ENCODE assay signal across 17 cellular contexts in genomic region chr17:80882323-80882722, GRCh38.
DNase-seq lines count a peak whose midpoint lies in the region; ATAC-seq and TF ChIP-seq lines count a peak whose summit lies in the region.
"Had no signal": no experiment of that assay in that cellular context is flagged by ENCODE, and none has a peak within 500 bp of the region (broad histone marks: within the 10 kb centered on the region; RNA-seq: fewer than 3 reads in every experiment).

No MANE protein-coding gene starts in this region.

- ATAC-seq in left cardiac atrium (no peak), T-helper 17 cell (no peak), right cardiac atrium (no peak)
- ATAC-seq: A549 had no signal

- peaks cover 5% of the 10 kb centered on the region for H3K36me3 Mint-ChIP-seq in T-helper 17 cell (ENCODE audit: low read depth)

- TF ChIP-seq CTCF in right atrium auricular region (IDR thresholded peaks at IDR 0.05), result no peak
- TF ChIP-seq CTCF in osteoblast (IDR thresholded peaks at IDR 0.05; ENCODE audit: extremely low read depth, low read depth, low read length), result no peak

- 94% methylated on average over 19 of the region's 19 CpGs for WGBS in right cardiac atrium

- intact Hi-C loops in left cardiac atrium (cut with DNase I), result no loop called here
- intact Hi-C loops in right cardiac atrium (cut with DNase I), result no loop called here

- H3K36me3 ChIP-seq in right atrium auricular region (peaks cover 50% of the 10 kb centered on the region), osteoblast (ENCODE audit: insufficient read depth, low read length) (peaks cover 15% of the 10 kb centered on the region), HAP-1 (replicated peaks) (0 out of 2 replicates have a peak, but pooled peaks cover 12% of the 10 kb centered on the region)

- H3K4me1 ChIP-seq in right atrium auricular region (no peaks in the 10 kb centered on the region), right cardiac atrium (ENCODE audit: control insufficient read depth, insufficient read depth, low read length) (no peaks in the 10 kb centered on the region), osteoblast (ENCODE audit: insufficient read depth, low read length) (no peaks in the 10 kb centered on the region), HAP-1 (no peaks in the 10 kb centered on the region)
- H3K4me1 ChIP-seq: A549 had no signal

- H3K4me2 ChIP-seq in osteoblast (ENCODE audit: insufficient read depth, low read length), result no peak overlapping the region
- H3K4me2 ChIP-seq: A549 had no signal

- peaks cover 12% of the 10 kb centered on the region for H3K4me1 Mint-ChIP-seq in T-helper 17 cell

- H3K27me3 Mint-ChIP-seq in T-helper 17 cell, result no peaks in the 10 kb centered on the region
- H3K27me3 Mint-ChIP-seq: CD4-positive, CD25-positive, alpha-beta regulatory T cell had no signal

- DNase-seq in left cardiac atrium (peak; percentile 12), right atrium auricular region (ENCODE audit: low spot score) (no peak), T-helper 17 cell (no peak), right cardiac atrium (peak in 2 of 3 donors; percentile 23 to 28), osteoblast (ENCODE audit: insufficient read length, low spot score, missing footprints) (peak; percentile 41), HAP-1 (ENCODE audit: low spot score in 2 of 2) (no peak)
- DNase-seq in effector CD4-positive, alpha-beta T cell, result no peak
- no peak for DNase-seq in stimulated activated CD4-positive, alpha-beta T cell treated with anti-CD3 and anti-CD28 coated beads, Interleukin-2, amount 100 ng/mL, for 24 hours
- DNase-seq: CD4-positive, CD25-positive, alpha-beta regulatory T cell; DMS53; H9; NCI-H1417; NCI-H187 treated with DMSO at 0.1 percent for 48 hours; NCI-H446; NCI-H69 had no signal

- H4K20me1 ChIP-seq in osteoblast (ENCODE audit: insufficient read depth, low read length), result no peaks in the 10 kb centered on the region

- H3K79me2 ChIP-seq in osteoblast (ENCODE audit: insufficient read depth, low read length), result no peaks in the 10 kb centered on the region

- in situ Hi-C loops in HAP-1 (cut with MboI; ENCODE audit: low sequenced_read_pairs), result no loop called here

- no peak overlapping the region for H2AFZ ChIP-seq in osteoblast (ENCODE audit: low read length)

- H3K27ac ChIP-seq in right atrium auricular region (no peak overlapping the region), right cardiac atrium (ENCODE audit: low read length) (no peak overlapping the region), osteoblast (ENCODE audit: low read depth, low read length) (no peak overlapping the region)
- H3K27ac ChIP-seq: A549, HL-60 had no signal

- peak overlapping the region; percentile 69 for H3K27ac Mint-ChIP-seq in T-helper 17 cell
- H3K27ac Mint-ChIP-seq: CD4-positive, CD25-positive, alpha-beta regulatory T cell had no signal

- H3K27me3 ChIP-seq in right atrium auricular region (no peaks in the 10 kb centered on the region), right cardiac atrium (ENCODE audit: control insufficient read depth, insufficient read depth) (no peaks in the 10 kb centered on the region), osteoblast (ENCODE audit: insufficient read depth, low read length) (no peaks in the 10 kb centered on the region), HAP-1 (ENCODE audit: low read depth) (no peaks in the 10 kb centered on the region)

- no peak overlapping the region for H3K4me3 Mint-ChIP-seq in T-helper 17 cell
- H3K4me3 Mint-ChIP-seq: H9 had no signal

- no peaks in the 10 kb centered on the region for H3K9me3 ChIP-seq in right atrium auricular region
- no peaks in the 10 kb centered on the region for H3K9me3 ChIP-seq in T-helper 17 cell (ENCODE audit: control insufficient read depth, low read length, poor library complexity, severe bottlenecking)
- H3K9me3 ChIP-seq in right cardiac atrium (ENCODE audit: control insufficient read depth, low read length), result no peaks in the 10 kb centered on the region
- H3K9me3 ChIP-seq in osteoblast (ENCODE audit: low read depth, low read length), result no peaks in the 10 kb centered on the region
- H3K9me3 ChIP-seq in HAP-1, result no peaks in the 10 kb centered on the region
- H3K9me3 ChIP-seq: A549 had no signal

- no peak overlapping the region for H3K4me3 ChIP-seq in right atrium auricular region
- H3K4me3 ChIP-seq in right cardiac atrium (ENCODE audit: low read length), result no peak overlapping the region
- H3K4me3 ChIP-seq in osteoblast (ENCODE audit: insufficient read depth, low read length), result no peak overlapping the region
- no peak overlapping the region for H3K4me3 ChIP-seq in HAP-1
- H3K4me3 ChIP-seq: A549 had no signal

Comparison
In these comparisons a context has a peak if more than half of its experiments do, and no peak if none do; other contexts are left out.
1. DNase-seq: peak in left cardiac atrium (single experiment), right cardiac atrium (2 of 3) and osteoblast (single experiment); none in right atrium auricular region (single experiment), T-helper 17 cell (0 of 3), effector CD4-positive, alpha-beta T cell (single experiment), HAP-1 (0 of 2) and stimulated activated CD4-positive, alpha-beta T cell treated with anti-CD3 and anti-CD28 coated beads, Interleukin-2, amount 100 ng/mL, for 24 hours (0 of 2).